In genomic region chr4:114616036-114616435, GRCh38 we compare ENCODE assay signal across 5 cellular contexts. TPM values are rescaled to one million over a fixed set of nuclear protein-coding genes. Genes with fewer than 3 reads are reported as not detected.
"Had no signal": no experiment of that assay in that cellular context is flagged by ENCODE, and none has a peak within 500 bp of the region (broad histone marks: within the 10 kb centered on the region; RNA-seq: fewer than 3 reads in every experiment).

No MANE protein-coding gene starts in this region.

RNA-seq across cellular contexts. Expression of gene UGT8, which starts 17.4 kb away (rescaled TPM):
- total RNA-seq: activated CD4-positive, alpha-beta T cell treated with anti-CD3 and anti-CD28 coated beads, Interleukin-2, amount 10 ng/mL, durations not matched to agents 24 days and 14 days; activated T-helper 1 cell treated with anti-CD3 and anti-CD28 coated beads, Interleukin-12 subunit alpha, Interleukin-12 subunit beta, Interleukin-2, Interleukin-4 antibody, amounts not matched to agents 30 ng/mL and 10 ng/mL and 1 ng/mL, durations not matched to agents 14 hours and 24 hours and 36 hours; liver; subcutaneous adipose tissue had no signal
- polyA plus RNA-seq: endothelial cell of umbilical vein, liver had no signal
